8 cellular contexts compared by ENCODE assay signal in genomic region chrX:84188320-84188834, GRCh38. TPM values are rescaled to one million over a fixed set of nuclear protein-coding genes. Genes with fewer than 3 reads are reported as not detected.
A peak's percentile ranks its signal among the peaks of the same experiment; 100 is the strongest.
DNase-seq lines count a peak whose midpoint lies in the region; FAIRE-seq and TF ChIP-seq lines count a peak whose summit lies in the region.

No MANE protein-coding gene starts in this region.

- peaks cover 2% of the 10 kb centered on the region for H3K4me1 Mint-ChIP-seq in astrocyte (ENCODE audit: low read depth, unreplicated experiment)

- peak; percentile 41 for FAIRE-seq in astrocyte (lab: Jason Lieb, UNC)

- no peaks in the 10 kb centered on the region for H3K36me3 Mint-ChIP-seq in astrocyte (ENCODE audit: low read depth, unreplicated experiment)

- no peaks in the 10 kb centered on the region for H3K27me3 Mint-ChIP-seq in astrocyte (ENCODE audit: low read depth, unreplicated experiment)

- peak overlapping the region; percentile 63 for H2AFZ ChIP-seq in astrocyte (ENCODE audit: low read depth, low read length)

- TF ChIP-seq POLR2A in sigmoid colon (IDR thresholded peaks at IDR 0.05): no peak

- peak overlapping the region; percentile 86 for H3K4me2 ChIP-seq in astrocyte (ENCODE audit: low read length)

- H3K27ac ChIP-seq in astrocyte (ENCODE audit: low read depth, low read length) (no peak overlapping the region), sigmoid colon (peak overlapping the region; percentile 47 to 66 (median 53))

- H3K9me3 Mint-ChIP-seq in astrocyte (ENCODE audit: unreplicated experiment): no peaks in the 10 kb centered on the region

- TF ChIP-seq CTCF in astrocyte (IDR thresholded peaks at IDR 0.05; ENCODE audit: insufficient read depth, low read depth, low read length): no peak
- TF ChIP-seq CTCF in sigmoid colon (IDR thresholded peaks at IDR 0.05): no peak

- no peaks in the 10 kb centered on the region for H3K4me1 ChIP-seq in astrocyte (ENCODE audit: insufficient read depth, low read length)
- H3K4me1 ChIP-seq in sigmoid colon: peaks cover 0 to 7% (median 0%) of the 10 kb centered on the region in 4 donors

- peak overlapping the region; percentile 75 for H3K4me3 ChIP-seq in H7 (ENCODE audit: insufficient read depth, low read depth, low read length)
- peak overlapping the region; percentile 62 for H3K4me3 ChIP-seq in astrocyte (ENCODE audit: insufficient read depth, low read depth, low read length)
- H3K4me3 ChIP-seq in iPS-11a (ENCODE audit: low read depth, low read length): peak overlapping the region; percentile 39
- H3K4me3 ChIP-seq in sigmoid colon: peak overlapping the region; percentile 47 to 61 (median 59)

- no peaks in the 10 kb centered on the region for H3K9me3 ChIP-seq in astrocyte (ENCODE audit: insufficient read depth, low read depth, low read length)
- no peaks in the 10 kb centered on the region for H3K9me3 ChIP-seq in sigmoid colon

- TF ChIP-seq EP300 in sigmoid colon (IDR thresholded peaks at IDR 0.05): no peak

- H3K36me3 ChIP-seq in H7 (replicated peaks; ENCODE audit: control insufficient read depth, insufficient read depth, low read length) (no peaks in the 10 kb centered on the region), astrocyte (ENCODE audit: insufficient read depth, low read length) (no peaks in the 10 kb centered on the region), sigmoid colon (no peaks in the 10 kb centered on the region)

- 2 to 5% methylated on average over 19 of the region's 19 CpGs for WGBS in sigmoid colon, 2 donors

- peak overlapping the region; percentile 41 for H3K9ac ChIP-seq in astrocyte (ENCODE audit: low read length)

- peak overlapping the region; percentile 95 for H3K4me3 Mint-ChIP-seq in astrocyte (ENCODE audit: unreplicated experiment)

- H3K79me2 ChIP-seq in astrocyte (ENCODE audit: insufficient read depth, low read length): no peaks in the 10 kb centered on the region

- DNase-seq in DMS79 treated with DMSO at 0.1 percent for 48 hours (lab: John Stamatoyannopoulos, UW): peak; percentile 53
- DNase-seq in H7: peak; percentile 57
- DNase-seq in NCI-H2107 treated with DMSO at 0.1 percent for 48 hours (lab: John Stamatoyannopoulos, UW; ENCODE audit: unreplicated experiment): peak; percentile 46
- DNase-seq in astrocyte (ENCODE audit: low read depth): peak; percentile 38
- DNase-seq in sigmoid colon: peak; percentile 78
- no peak for DNase-seq in mesenteric fat pad (ENCODE audit: low spot score)
- DNase-seq in AML-193 (lab: John Stamatoyannopoulos, UW): no peak

- intact Hi-C loops in sigmoid colon (cut with DNase I): no loop called here

- no peak overlapping the region for H3K27ac Mint-ChIP-seq in astrocyte (ENCODE audit: unreplicated experiment)

- H3K27me3 ChIP-seq in H7 (ENCODE audit: control insufficient read depth, insufficient read depth, low read length): no peaks in the 10 kb centered on the region
- no peaks in the 10 kb centered on the region for H3K27me3 ChIP-seq in astrocyte (ENCODE audit: insufficient read depth, low read length)
- H3K27me3 ChIP-seq in sigmoid colon: no peaks in the 10 kb centered on the region

- H4K20me1 ChIP-seq in astrocyte (ENCODE audit: insufficient read depth, low read length): no peaks in the 10 kb centered on the region

RNA-seq across cellular contexts. Expression of gene RPS6KA6, which starts 0.4 kb away (rescaled TPM):
- 6.7 and 9.3 TPM in 2 replicates for total RNA-seq in H7 (2014; rRNA removed; shearing (Covaris generic))
- 7.1 and 8.5 TPM in 2 replicates for total RNA-seq in astrocyte
- 1 to 10 TPM; 2.5 to 7.2 (median 3.9) TPM for total RNA-seq in sigmoid colon
- 1 to 10 TPM; 1.8 to 2.7 (median 2.5) TPM for polyA plus RNA-seq in sigmoid colon
- 0.39 TPM for total RNA-seq in mesenteric fat pad

Comparison
In these comparisons a context has a peak if more than half of its experiments do, and no peak if none do; other contexts are left out.
1. DNase-seq: peak in DMS79 treated with DMSO at 0.1 percent for 48 hours (single experiment), H7 (single experiment), NCI-H2107 treated with DMSO at 0.1 percent for 48 hours (single experiment), astrocyte (single experiment) and sigmoid colon (single experiment); none in mesenteric fat pad (single experiment) and AML-193 (0 of 2).
2. Peak in every context shown above with its lines, with median percentiles within 50 percentile points of each other: H3K4me3 ChIP-seq.